12 cellular contexts compared by ENCODE assay signal in genomic region chr9:87119328-87119881, GRCh38.
DNase-seq lines count a peak whose midpoint lies in the region; ATAC-seq, FAIRE-seq and TF ChIP-seq lines count a peak whose summit lies in the region.
"Had no signal": no experiment of that assay in that cellular context is flagged by ENCODE, and none has a peak within 500 bp of the region (broad histone marks: within the 10 kb centered on the region; RNA-seq: fewer than 3 reads in every experiment).

No MANE protein-coding gene starts in this region.

- H3K4me3 Mint-ChIP-seq in natural killer cell treated with Interleukin-12 subunit alpha and Interleukin-12 subunit beta and Interleukin-15 and Interleukin-18, amount 100 ng/mL, for 72 hours: no peak overlapping the region
- H3K4me3 Mint-ChIP-seq: activated CD4-positive, alpha-beta T cell treated with anti-CD3 and anti-CD28 coated beads for 36 hours had no signal

- no peaks in the 10 kb centered on the region for H3K36me3 ChIP-seq in pancreas

- intact Hi-C loops in pancreas (cut with DNase I): no loop called here

- 36 to 41% methylated on average over 11 of the region's 11 CpGs for WGBS in pancreas, 2 donors

- H3K4me1 Mint-ChIP-seq in natural killer cell treated with Interleukin-12 subunit alpha and Interleukin-12 subunit beta and Interleukin-15 and Interleukin-18, amount 100 ng/mL, for 72 hours (ENCODE audit: low read depth in 2 of 2): peaks cover 6 to 8% of the 10 kb centered on the region in 2 donors

- no peaks in the 10 kb centered on the region for H3K36me3 Mint-ChIP-seq in natural killer cell treated with Interleukin-12 subunit alpha and Interleukin-12 subunit beta and Interleukin-15 and Interleukin-18, amount 100 ng/mL, for 72 hours

- peak; percentile 66 for FAIRE-seq in pancreas (lab: Jason Lieb, UNC)
- FAIRE-seq: islet of Langerhans had no signal

- H3K27me3 Mint-ChIP-seq in natural killer cell treated with Interleukin-12 subunit alpha and Interleukin-12 subunit beta and Interleukin-15 and Interleukin-18, amount 100 ng/mL, for 72 hours: peaks cover 15 to 23% of the 10 kb centered on the region in 2 donors

- DNase-seq in AG20443 (ENCODE audit: low spot score) (peak; percentile 41), RWPE1 (ENCODE audit: low spot score) (peak; percentile 58), fibroblast of pulmonary artery (ENCODE audit: low read depth) (peak; percentile 90), pancreas (peak in 5 of 6 donors; percentile 39 to 66 (median 51)), NCI-H510A treated with DMSO at 0.1 percent for 48 hours (lab: John Stamatoyannopoulos, UW) (no peak)
- no peak for DNase-seq in natural killer cell treated with Interleukin-12 subunit alpha and Interleukin-12 subunit beta and Interleukin-15 and Interleukin-18, amount 100 ng/mL, for 72 hours (ENCODE audit: low spot score)
- DNase-seq in NK-92 treated with Interleukin-12 subunit alpha and Interleukin-12 subunit beta, amount 100 ng/mL, for 24 hours (lab: John Stamatoyannopoulos, UW): no peak
- DNase-seq: activated CD4-positive, alpha-beta T cell treated with anti-CD3 and anti-CD28 coated beads for 36 hours; anterior cingulate cortex had no signal

- no peaks in the 10 kb centered on the region for H3K9me3 Mint-ChIP-seq in natural killer cell treated with Interleukin-12 subunit alpha and Interleukin-12 subunit beta and Interleukin-15 and Interleukin-18, amount 100 ng/mL, for 72 hours

- ATAC-seq in pancreas (peak; percentile 84 to 99 (median 90)), GM21367 (IDR thresholded peaks at IDR 0.05; ENCODE audit: unreplicated experiment) (no peak)
- no peak for ATAC-seq in natural killer cell treated with Interleukin-12 subunit alpha and Interleukin-12 subunit beta and Interleukin-15 and Interleukin-18, amount 100 ng/mL, for 72 hours
- ATAC-seq: activated CD4-positive, alpha-beta T cell treated with anti-CD3 and anti-CD28 coated beads for 36 hours had no signal

- peak overlapping the region; percentile 78 for H3K27ac ChIP-seq in RWPE1
- H3K27ac ChIP-seq in pancreas: no peak overlapping the region
- H3K27ac ChIP-seq: KMS-11 had no signal

- H3K9me3 ChIP-seq in pancreas: no peaks in the 10 kb centered on the region

- H3K4me3 ChIP-seq in fibroblast of pulmonary artery (replicated peaks; ENCODE audit: low read depth, low read length) (no peak overlapping the region), pancreas (no peak overlapping the region)

- no peaks in the 10 kb centered on the region for H3K4me1 ChIP-seq in pancreas

- H3K27me3 ChIP-seq in pancreas: no peaks in the 10 kb centered on the region

- H3K27ac Mint-ChIP-seq in natural killer cell treated with Interleukin-12 subunit alpha and Interleukin-12 subunit beta and Interleukin-15 and Interleukin-18, amount 100 ng/mL, for 72 hours: no peak overlapping the region
- H3K27ac Mint-ChIP-seq: activated CD4-positive, alpha-beta T cell treated with anti-CD3 and anti-CD28 coated beads for 36 hours had no signal

- TF ChIP-seq CTCF in RWPE1 (conservative IDR thresholded peaks at IDR 0.05; ENCODE audit: low read depth) (no peak), fibroblast of pulmonary artery (IDR thresholded peaks at IDR 0.05; ENCODE audit: low read length, missing control alignments) (no peak), pancreas (IDR thresholded peaks at IDR 0.05) (no peak)

- CTCF ChIA-PET in RWPE1 (lab: Yijun Ruan, JAX): no interaction called here

- POLR2A ChIA-PET in RWPE1 (lab: Yijun Ruan, JAX; ENCODE audit: low non-redundant PET): no interaction called here

Comparison
In these comparisons a context has a peak if more than half of its experiments do, and no peak if none do; other contexts are left out.
1. DNase-seq: peak in AG20443 (single experiment), RWPE1 (single experiment), fibroblast of pulmonary artery (single experiment) and pancreas (5 of 6); none in natural killer cell treated with Interleukin-12 subunit alpha and Interleukin-12 subunit beta and Interleukin-15 and Interleukin-18, amount 100 ng/mL, for 72 hours (single experiment), NCI-H510A treated with DMSO at 0.1 percent for 48 hours (single experiment) and NK-92 treated with Interleukin-12 subunit alpha and Interleukin-12 subunit beta, amount 100 ng/mL, for 24 hours (single experiment).
2. ATAC-seq: peak in pancreas (4 of 4); none in natural killer cell treated with Interleukin-12 subunit alpha and Interleukin-12 subunit beta and Interleukin-15 and Interleukin-18, amount 100 ng/mL, for 72 hours (0 of 2) and GM21367 (single experiment).